In genomic region chr6:139577991-139578604, GRCh38 we compare ENCODE assay signal across 10 cellular contexts.
DNase-seq lines count a peak whose midpoint lies in the region; ATAC-seq, FAIRE-seq and TF ChIP-seq lines count a peak whose summit lies in the region.
"Had no signal": no experiment of that assay in that cellular context is flagged by ENCODE, and none has a peak within 500 bp of the region (broad histone marks: within the 10 kb centered on the region; RNA-seq: fewer than 3 reads in every experiment).

No MANE protein-coding gene starts in this region.

- H3K36me3 ChIP-seq in GM23338 (ENCODE audit: insufficient read depth) = no peaks in the 10 kb centered on the region
- H3K36me3 ChIP-seq in adipocyte (ENCODE audit: control insufficient read depth, insufficient read depth, low read length, severe bottlenecking) = no peaks in the 10 kb centered on the region
- H3K36me3 ChIP-seq in stomach smooth muscle (ENCODE audit: control insufficient read depth in 2 of 2, insufficient read depth in 2 of 2, low read length in 2 of 2) = no peaks in the 10 kb centered on the region
- H3K36me3 ChIP-seq in small intestine (ENCODE audit: control insufficient read depth in 2 of 2, insufficient read depth in 2 of 2, low read length in 2 of 2) = no peaks in the 10 kb centered on the region

- ATAC-seq in GM23338 (no peak), T-cell (replicated peaks in 1 of 4) (no peak), HG03432 (IDR thresholded peaks at IDR 0.05; ENCODE audit: unreplicated experiment) (no peak)

- no peaks in the 10 kb centered on the region for H4K20me1 ChIP-seq in GM23338 (replicated peaks; ENCODE audit: insufficient read depth)

- H3K4me3 ChIP-seq in GM23338 = no peak overlapping the region
- H3K4me3 ChIP-seq in adipocyte (ENCODE audit: low read length) = no peak overlapping the region
- H3K4me3 ChIP-seq in stomach smooth muscle (ENCODE audit: low read length in 2 of 2) = peak overlapping the region in 1 of 2 donors; percentile 3
- H3K4me3 ChIP-seq in small intestine (ENCODE audit: low read depth in 1 of 2, low read length in 2 of 2) = no peak overlapping the region

- H3K4me1 Mint-ChIP-seq in GM23338 = peaks cover 2% of the 10 kb centered on the region; the same call in 1 of the 3 replicates
- peaks cover 16 to 18% (median 17%) of the 10 kb centered on the region in 3 donors for H3K4me1 Mint-ChIP-seq in T-cell

- H3K9me3 ChIP-seq in adipocyte (ENCODE audit: control insufficient read depth, low read length) (no peaks in the 10 kb centered on the region), stomach smooth muscle (ENCODE audit: control insufficient read depth in 2 of 2, low read length in 2 of 2) (no peaks in the 10 kb centered on the region), small intestine (ENCODE audit: control insufficient read depth, low read depth) (no peaks in the 10 kb centered on the region)

- H3K27me3 ChIP-seq in GM23338 (ENCODE audit: insufficient read depth) (no peaks in the 10 kb centered on the region), adipocyte (replicated peaks; ENCODE audit: control insufficient read depth, insufficient read depth, low read length) (no peaks in the 10 kb centered on the region), stomach smooth muscle (ENCODE audit: control insufficient read depth in 1 of 2, insufficient read depth in 2 of 2, low read length in 2 of 2) (no peaks in the 10 kb centered on the region), small intestine (ENCODE audit: control insufficient read depth in 2 of 2, insufficient read depth in 2 of 2, low read length in 2 of 2) (no peaks in the 10 kb centered on the region)

- H3K27me3 Mint-ChIP-seq in GM23338 (ENCODE audit: insufficient read depth, low read depth, poor library complexity) (no peaks in the 10 kb centered on the region), T-cell (peaks cover 0 to 4% of the 10 kb centered on the region in 2 donors)

- no peak overlapping the region for H3K4me2 ChIP-seq in GM23338
- H3K4me2 ChIP-seq: KMS-11 had no signal

- DNase-seq in GM23338 (ENCODE audit: low spot score) (no peak), adipocyte (ENCODE audit: low read depth) (peak; percentile 92), iris pigment epithelial cell (ENCODE audit: low read depth) (peak; percentile 89), T-cell (no peak), small intestine (no peak)
- DNase-seq in activated T-cell treated with anti-CD3 and anti-CD28 coated beads, Interleukin-2, amount 50 U/mL, for 1 hour = no peak
- DNase-seq: activated CD4-positive, alpha-beta T cell treated with anti-CD3 and anti-CD28 coated beads for 48 hours had no signal

- 55 to 72% (median 64%) methylated on average over 4 of the region's 4 CpGs for WGBS in small intestine, 3 donors

- H3K9ac ChIP-seq in adipocyte (ENCODE audit: low read length) (peak overlapping the region; percentile 12), stomach smooth muscle (ENCODE audit: low read length in 2 of 2) (no peak overlapping the region)
- H3K9ac ChIP-seq: KMS-11 had no signal

- no peak for TF ChIP-seq CTCF in GM23338 (conservative IDR thresholded peaks at IDR 0.05; ENCODE audit: low read depth in 2 of 2)

- POLR2A ChIA-PET in T-cell (lab: Charles Lee) = no interaction called here

- no peaks in the 10 kb centered on the region for H3F3A ChIP-seq in GM23338 (replicated peaks; ENCODE audit: low read depth)

- 0 out of 2 replicates have a peak, but pooled peaks cover 5% of the 10 kb centered on the region for H3K9me2 ChIP-seq in GM23338 (ENCODE audit: insufficient read depth)

- H3K27ac ChIP-seq in GM23338 (ENCODE audit: low read depth) = no peak overlapping the region
- peak overlapping the region; percentile 1 for H3K27ac ChIP-seq in stomach smooth muscle (ENCODE audit: low read length)
- no peak overlapping the region for H3K27ac ChIP-seq in small intestine (ENCODE audit: low read depth in 1 of 2, low read length in 1 of 2)
- H3K27ac ChIP-seq: KMS-11 had no signal

- no peak for FAIRE-seq in small intestine (lab: Jason Lieb, UNC)

- H3K4me3 Mint-ChIP-seq in GM23338 (no peak overlapping the region), T-cell (no peak overlapping the region)

- H3K79me2 ChIP-seq in GM23338 (replicated peaks; ENCODE audit: insufficient read depth) = no peaks in the 10 kb centered on the region

- H3K4me1 ChIP-seq in GM23338 (ENCODE audit: insufficient read depth) (0 out of 2 replicates have a peak, but pooled peaks cover under 1% of the 10 kb centered on the region), adipocyte (ENCODE audit: control insufficient read depth, insufficient read depth, low read length) (peaks cover 18% of the 10 kb centered on the region), stomach smooth muscle (ENCODE audit: control insufficient read depth, insufficient read depth, low read length) (peaks cover 7% of the 10 kb centered on the region), small intestine (ENCODE audit: control insufficient read depth in 2 of 2, insufficient read depth in 1 of 2, low read depth in 1 of 2, low read length in 1 of 2) (no peaks in the 10 kb centered on the region)

- CTCF ChIA-PET in T-cell (lab: Charles Lee) = no interaction called here

- no peaks in the 10 kb centered on the region for H3K9me3 Mint-ChIP-seq in GM23338
- peaks cover 0 to 6% (median 0%) of the 10 kb centered on the region in 3 donors for H3K9me3 Mint-ChIP-seq in T-cell

- no peaks in the 10 kb centered on the region for H3K36me3 Mint-ChIP-seq in GM23338 (ENCODE audit: low read depth)
- H3K36me3 Mint-ChIP-seq in T-cell = no peaks in the 10 kb centered on the region

- H3K27ac Mint-ChIP-seq in GM23338 = no peak overlapping the region
- H3K27ac Mint-ChIP-seq in T-cell = no peak overlapping the region

- peak overlapping the region; percentile 19; the same call in 1 of the 2 replicates for H2AFZ ChIP-seq in GM23338

TF ChIP-seq in GM23338, 12 proteins besides CTCF, POLR2A, EP300 and RAD21 (continues in another document):
- TF ChIP-seq ETS1 (IDR thresholded peaks at IDR 0.05) (no peak), ZNF331 (CRISPR knock-in tag; IDR thresholded peaks at IDR 0.05; ENCODE audit: low read depth) (no peak), EZH2phosphoT487 (IDR thresholded peaks at IDR 0.05; ENCODE audit: unreplicated experiment) (no peak), STAT1 (IDR thresholded peaks at IDR 0.05; ENCODE audit: unreplicated experiment) (no peak), NANOG (IDR thresholded peaks at IDR 0.05; ENCODE audit: borderline replicate concordance) (no peak), POLR2AphosphoS5 (IDR thresholded peaks at IDR 0.05; ENCODE audit: low read depth) (no peak), ZNF114 (CRISPR knock-in tag; IDR thresholded peaks at IDR 0.05) (no peak)

Comparison
In these comparisons a context has a peak if more than half of its experiments do, and no peak if none do; other contexts are left out.
1. DNase-seq: peak in adipocyte (single experiment) and iris pigment epithelial cell (single experiment); none in GM23338 (single experiment), T-cell (0 of 34), small intestine (single experiment) and activated T-cell treated with anti-CD3 and anti-CD28 coated beads, Interleukin-2, amount 50 U/mL, for 1 hour (single experiment).